12 cellular contexts compared by ENCODE assay signal in the genomic region with DNA sequence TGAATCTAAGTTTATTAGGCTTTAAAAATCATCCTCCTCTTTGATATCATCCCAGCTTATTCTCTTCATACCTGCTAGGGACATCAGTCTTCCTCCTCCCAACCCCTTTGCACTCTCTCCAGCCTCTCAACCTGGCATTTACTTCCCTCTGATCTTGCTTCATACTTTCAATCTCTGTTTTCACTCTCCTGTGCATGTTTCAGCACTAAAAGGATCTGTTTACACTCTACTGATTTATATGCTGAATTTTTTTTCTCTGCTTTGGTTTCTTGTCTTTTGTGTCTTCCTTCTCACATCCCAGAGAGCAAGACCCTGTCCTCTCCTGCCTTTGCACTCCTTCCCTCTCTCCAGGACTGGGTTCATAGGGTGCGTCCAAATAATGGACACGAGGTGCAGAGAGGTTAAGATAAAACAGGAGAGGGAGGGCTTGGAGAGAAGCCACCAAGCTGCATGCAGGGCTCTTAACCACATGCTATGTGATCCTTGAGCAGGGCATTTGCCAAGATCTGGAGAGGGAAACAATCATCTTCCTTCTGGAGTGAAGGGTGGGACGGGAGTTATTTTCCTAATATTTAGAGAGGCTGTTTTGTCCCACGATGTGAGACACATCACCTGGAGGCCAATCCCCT. TPM values are rescaled to one million over a fixed set of nuclear protein-coding genes. Genes with fewer than 3 reads are reported as not detected.
DNase-seq lines count a peak whose midpoint lies in the region; ATAC-seq and TF ChIP-seq lines count a peak whose summit lies in the region.
"Had no signal": no experiment of that assay in that cellular context is flagged by ENCODE, and none has a peak within 500 bp of the region (broad histone marks: within the 10 kb centered on the region; RNA-seq: fewer than 3 reads in every experiment).

No MANE protein-coding gene starts in this region.

- DNase-seq in left ventricle myocardium superior = no peak
- DNase-seq in cardiac septum (ENCODE audit: low spot score) = no peak
- DNase-seq in Panc1 (ENCODE audit: low read depth, low spot score) = no peak
- DNase-seq in fibroblast of villous mesenchyme (ENCODE audit: low read depth) = peak; percentile 33
- DNase-seq in COR-L47 (lab: John Stamatoyannopoulos, UW) = no peak
- DNase-seq in adrenal gland = no peak
- DNase-seq: activated CD8-positive, alpha-beta memory T cell treated with anti-CD3 and anti-CD28 coated beads, Interleukin-2, amount 10 ng/mL, durations not matched to agents 7 days and 5 days; amniotic stem cell; naive thymus-derived CD8-positive, alpha-beta T cell had no signal

- in situ Hi-C loops in Panc1 (cut with HindIII; ENCODE audit: low pct_unique_long_range_greater_than_20kb, low sequenced_read_pairs) = no loop called here

- no peaks in the 10 kb centered on the region for H3K36me3 ChIP-seq in Panc1 (ENCODE audit: control insufficient read depth, insufficient read depth, low read length)
- no peaks in the 10 kb centered on the region for H3K36me3 ChIP-seq in adrenal gland (replicated peaks in 1 of 2)

- 20 to 27% (median 23%) methylated on average over 4 of the region's 4 CpGs for WGBS in adrenal gland, 4 donors

- TF ChIP-seq POLR2A in adrenal gland (IDR thresholded peaks at IDR 0.05) = no peak

- CTCF ChIA-PET in Panc1 (lab: Charles Lee) = interaction anchor here (0.5 to 4.1 kb wide), 5 partner anchors 9 to 278 kb away, joined by 3 to 19 read pairs (median 5); no protein-coding TSS in a partner anchor

- POLR2A ChIA-PET in Panc1 (lab: Charles Lee) = no interaction called here

- intact Hi-C loops in left ventricle myocardium superior (cut with micrococcal nuclease) (no loop called here), cardiac septum (cut with DNase I) (no loop called here), Panc1 (cut with micrococcal nuclease; ENCODE audit: unreplicated experiment) (no loop called here), adrenal gland (cut with DNase I) (no loop called here)

- no peak for TF ChIP-seq CTCF in Panc1 (IDR thresholded peaks at IDR 0.05)
- no peak for TF ChIP-seq CTCF in fibroblast of villous mesenchyme (IDR thresholded peaks at IDR 0.05; ENCODE audit: insufficient read depth, low read depth, low read length)
- no peak for TF ChIP-seq CTCF in adrenal gland (IDR thresholded peaks at IDR 0.05)

- peak overlapping the region; percentile 64 for H3K27ac ChIP-seq in Panc1 (ENCODE audit: low read length)
- H3K27ac ChIP-seq in adrenal gland = no peak overlapping the region

- H3K27me3 ChIP-seq in Panc1 (ENCODE audit: control insufficient read depth, insufficient read depth, low read length) = no peaks in the 10 kb centered on the region
- peaks cover 34% of the 10 kb centered on the region for H3K27me3 ChIP-seq in adrenal gland

- ATAC-seq in left ventricle myocardium superior (peak; percentile 20), Panc1 (no peak), HG03108 (IDR thresholded peaks at IDR 0.05; ENCODE audit: unreplicated experiment) (no peak), GM19035 (IDR thresholded peaks at IDR 0.05; ENCODE audit: unreplicated experiment) (no peak)
- ATAC-seq: activated CD8-positive, alpha-beta memory T cell treated with anti-CD3 and anti-CD28 coated beads, Interleukin-2, amount 10 ng/mL, durations not matched to agents 7 days and 5 days; naive thymus-derived CD8-positive, alpha-beta T cell had no signal

- H3K4me3 ChIP-seq in Panc1 (ENCODE audit: low read depth in 2 of 2, low read length in 2 of 2) (no peak overlapping the region), fibroblast of villous mesenchyme (ENCODE audit: low read depth, low read length) (no peak overlapping the region), adrenal gland (no peak overlapping the region)
- H3K4me3 ChIP-seq: smooth muscle cell had no signal

- H3K9me3 ChIP-seq in Panc1 (ENCODE audit: control insufficient read depth, insufficient read depth, low read depth, low read length) (no peaks in the 10 kb centered on the region), adrenal gland (replicated peaks in 1 of 3) (no peaks in the 10 kb centered on the region)

- H3K4me1 ChIP-seq in Panc1 (ENCODE audit: control insufficient read depth, insufficient read depth, low read length) (peaks cover 43% of the 10 kb centered on the region), adrenal gland (replicated peaks in 1 of 2) (peaks cover 11 to 19% of the 10 kb centered on the region in 2 donors)

- no TSS peak for BruUV-seq in Panc1 (replicated peaks; lab: Mats Ljungman, UMichigan)

RNA-seq across cellular contexts. Expression of a gene that starts 3.0 kb away (rescaled TPM):
- total RNA-seq in left ventricle myocardium superior (2.4 TPM), cardiac septum (0.75 TPM), Panc1 (2021; ENCODE audit: unreplicated experiment) (not detected), fibroblast of villous mesenchyme (not detected in 2 replicates), adrenal gland (not detected)
- not detected for polyA plus RNA-seq in Panc1 (2012; ENCODE audit: insufficient read length)
- not detected for polyA plus RNA-seq in adrenal gland
- total RNA-seq: activated CD8-positive, alpha-beta memory T cell treated with anti-CD3 and anti-CD28 coated beads, Interleukin-2, amount 10 ng/mL, durations not matched to agents 7 days and 5 days; naive thymus-derived CD8-positive, alpha-beta T cell; smooth muscle cell had no signal
- polyA plus RNA-seq: naive thymus-derived CD8-positive, alpha-beta T cell; smooth muscle cell had no signal

RNA-seq across cellular contexts. Expression of a gene that starts 27.5 kb away (rescaled TPM):
- total RNA-seq in left ventricle myocardium superior (210 TPM), cardiac septum (158 TPM), Panc1 (2021; ENCODE audit: unreplicated experiment) (48.0 TPM), fibroblast of villous mesenchyme (78.2 and 84.4 TPM in 2 replicates), adrenal gland (100 to 1,000 TPM in 6 of 8 donors, 10 to 100 TPM in 2; 62.2 to 187 (median 146) TPM)
- polyA plus RNA-seq in Panc1 (2012; ENCODE audit: insufficient read length) = 49.2 TPM
- 100 to 1,000 TPM in 1 of 3 donors, 10 to 100 TPM in 2; 48.0 to 128 (median 85.4) TPM for polyA plus RNA-seq in adrenal gland
